ENCODE assay signal across 1 cellular context in the genomic region with DNA sequence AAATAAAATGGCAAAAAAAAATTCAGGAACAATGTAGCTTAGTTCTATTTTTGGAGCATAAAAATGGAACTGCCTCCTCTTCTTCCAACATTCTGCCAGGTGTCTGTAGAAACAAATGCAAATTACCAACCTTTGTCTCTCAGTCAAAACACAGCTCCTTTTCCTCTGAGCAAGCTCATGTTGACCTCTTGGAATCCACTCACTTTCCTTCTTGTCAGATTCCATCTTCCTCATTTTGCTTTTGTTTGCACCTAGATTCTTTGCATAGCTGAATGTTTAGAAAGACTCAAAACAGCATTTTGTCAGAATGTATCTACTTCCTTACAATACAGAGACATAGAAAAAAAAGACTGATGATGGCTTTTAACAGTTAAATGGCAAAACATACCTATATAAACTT.
TF ChIP-seq lines count a peak whose summit lies in the region.

No MANE protein-coding gene starts in this region.

TF ChIP-seq in WTC11, 78 proteins besides CTCF, POLR2A, EP300 and RAD21 (continued from another document):
- TF ChIP-seq JUN (CRISPR knock-in tag; IDR thresholded peaks at IDR 0.05) (no peak), TEAD1 (CRISPR knock-in tag; IDR thresholded peaks at IDR 0.05) (peak; percentile 84; the same call in 1 of the 2 replicates), TEAD4 (CRISPR knock-in tag; IDR thresholded peaks at IDR 0.05) (peak; percentile 34; the same call in 1 of the 2 replicates), SP1 (CRISPR knock-in tag; conservative IDR thresholded peaks at IDR 0.05) (no peak)
- TF ChIP-seq, protein P1, sequence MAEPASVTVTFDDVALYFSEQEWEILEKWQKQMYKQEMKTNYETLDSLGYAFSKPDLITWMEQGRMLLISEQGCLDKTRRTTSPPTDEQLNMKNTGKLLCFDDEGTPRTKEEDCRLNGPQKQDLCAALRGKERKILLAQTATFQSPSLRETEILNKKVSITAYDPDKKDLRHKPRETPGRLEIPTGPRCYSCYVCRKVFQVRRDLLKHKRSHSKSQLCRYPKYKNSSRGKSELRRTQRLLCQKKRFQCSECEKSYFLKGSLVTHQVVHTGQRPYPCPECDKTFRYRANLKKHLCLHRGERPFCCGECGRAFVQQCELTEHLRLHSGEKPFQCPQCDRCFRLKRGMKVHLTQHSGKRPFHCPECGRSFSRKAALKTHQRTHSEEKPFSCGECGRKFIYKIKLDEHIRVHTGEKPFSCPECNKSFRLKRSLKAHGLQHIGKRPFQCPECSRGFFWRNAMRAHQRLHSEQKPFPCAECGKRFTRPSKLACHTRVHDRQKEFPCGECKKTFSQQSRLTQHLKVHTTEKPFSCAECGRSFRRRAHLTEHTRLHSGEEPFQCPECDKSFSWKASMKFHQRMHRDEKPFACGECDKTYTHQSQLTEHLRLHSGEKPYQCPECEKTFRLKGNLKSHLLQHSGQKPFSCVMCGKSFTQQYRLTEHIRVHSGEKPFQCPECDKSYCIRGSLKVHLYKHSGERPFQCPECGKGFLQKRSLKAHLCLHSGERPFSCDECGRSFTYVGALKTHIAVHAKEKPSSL (CRISPR knock-in tag; conservative IDR thresholded peaks at IDR 0.05), result peak; percentile 73; the same call in 1 of the 2 replicates
TF ChIP-seq in WTC11: peak in this region for 6.
